9 cellular contexts compared by ENCODE assay signal in genomic region chr6:36827261-36828079, GRCh38. TPM values are rescaled to one million over a fixed set of nuclear protein-coding genes. Genes with fewer than 3 reads are reported as not detected.
DNase-seq lines count a peak whose midpoint lies in the region; ATAC-seq and TF ChIP-seq lines count a peak whose summit lies in the region.
"Had no signal": no experiment of that assay in that cellular context is flagged by ENCODE, and none has a peak within 500 bp of the region (broad histone marks: within the 10 kb centered on the region; RNA-seq: fewer than 3 reads in every experiment).

No MANE protein-coding gene starts in this region.

- TF ChIP-seq CTCF in BE2C (IDR thresholded peaks at IDR 0.05; ENCODE audit: low read depth, low read length) = no peak

- ATAC-seq in left lobe of liver (peak; percentile 43), GM18519 (IDR thresholded peaks at IDR 0.05; ENCODE audit: low FRiP score, unreplicated experiment) (no peak)

- no peaks in the 10 kb centered on the region for H3K27me3 ChIP-seq in BE2C

- H3K4me1 ChIP-seq in BE2C = peaks cover 17% of the 10 kb centered on the region

- H3K36me3 ChIP-seq in BE2C = no peaks in the 10 kb centered on the region

- no peaks in the 10 kb centered on the region; the same call in 1 of the 2 replicates for H3K9me3 ChIP-seq in BE2C

- H3K4me3 ChIP-seq in BE2C (ENCODE audit: low read depth, low read length) = no peak overlapping the region
- H3K4me3 ChIP-seq: SK-N-MC had no signal

- DNase-seq in stimulated activated CD4-positive, alpha-beta T cell treated with anti-CD3 and anti-CD28 coated beads, Interleukin-1b, Interleukin-23, amount 100 ng/mL, for 48 hours = peak; percentile 27
- no peak for DNase-seq in stimulated activated CD4-positive, alpha-beta T cell treated with anti-CD3 and anti-CD28 coated beads, Interleukin-2, amount 100 ng/mL, for 48 hours
- peak; percentile 93 for DNase-seq in amniotic epithelial cell (ENCODE audit: low read depth)
- DNase-seq in left lobe of liver (ENCODE audit: low spot score) = no peak
- no peak for DNase-seq in NCI-H774 (lab: John Stamatoyannopoulos, UW)
- no peak for DNase-seq in SHP77 treated with DMSO at 0.1 percent for 48 hours (lab: John Stamatoyannopoulos, UW)
- DNase-seq in BE2C = no peak

RNA-seq across cellular contexts. Expression of gene CPNE5, which starts 11.8 kb away (rescaled TPM):
- 0.25 TPM for total RNA-seq in left lobe of liver
- not detected for polyA plus RNA-seq in BE2C (2012; ENCODE audit: insufficient read depth, insufficient read length, low read depth)

RNA-seq across cellular contexts. Expression of gene PPIL1, which starts 47.1 kb away (rescaled TPM):
- total RNA-seq in left lobe of liver = 10.7 TPM
- 69.1 TPM for polyA plus RNA-seq in BE2C (2012; ENCODE audit: insufficient read depth, insufficient read length, low read depth)

RNA-seq across cellular contexts. Expression of gene C6orf89, which starts 58.3 kb away (rescaled TPM):
- 34.1 TPM for total RNA-seq in left lobe of liver
- polyA plus RNA-seq in BE2C (2012; ENCODE audit: insufficient read depth, insufficient read length, low read depth) = 30.3 TPM

Comparison
In these comparisons a context has a peak if more than half of its experiments do, and no peak if none do; other contexts are left out.
1. DNase-seq: peak in stimulated activated CD4-positive, alpha-beta T cell treated with anti-CD3 and anti-CD28 coated beads, Interleukin-1b, Interleukin-23, amount 100 ng/mL, for 48 hours (single experiment) and amniotic epithelial cell (single experiment); none in stimulated activated CD4-positive, alpha-beta T cell treated with anti-CD3 and anti-CD28 coated beads, Interleukin-2, amount 100 ng/mL, for 48 hours (0 of 2), left lobe of liver (single experiment), NCI-H774 (single experiment), SHP77 treated with DMSO at 0.1 percent for 48 hours (single experiment) and BE2C (single experiment).